11 cellular contexts compared by ENCODE assay signal in the genomic region with DNA sequence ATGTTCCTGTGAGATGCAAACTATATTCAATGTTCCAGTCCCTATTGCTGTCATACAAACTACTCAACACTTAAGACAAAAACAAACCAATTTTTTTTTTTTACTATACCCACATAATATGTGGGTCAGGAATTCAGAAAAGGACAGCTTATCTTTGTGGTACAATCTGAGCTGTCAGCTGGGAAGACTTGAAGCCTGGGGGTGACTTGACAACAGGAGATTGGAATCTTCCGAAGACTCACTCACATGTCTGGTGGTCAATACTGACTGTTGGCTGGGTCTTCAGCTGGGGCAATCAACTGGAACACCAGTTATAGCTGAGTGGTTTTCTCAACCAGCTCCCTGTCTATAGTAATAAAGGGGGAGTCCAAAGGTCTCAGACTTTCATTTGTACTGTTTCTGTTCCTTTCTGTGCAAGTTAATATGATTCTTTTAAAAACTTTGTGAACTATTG.
DNase-seq lines count a peak whose midpoint lies in the region; ATAC-seq and TF ChIP-seq lines count a peak whose summit lies in the region.
"Had no signal": no experiment of that assay in that cellular context is flagged by ENCODE, and none has a peak within 500 bp of the region (broad histone marks: within the 10 kb centered on the region; RNA-seq: fewer than 3 reads in every experiment).

No MANE protein-coding gene starts in this region.

- peaks cover 9% of the 10 kb centered on the region for H3K9me3 Mint-ChIP-seq in stimulated activated memory B cell treated with anti-CD40 and anti-IgM and Interleukin-4, amounts not matched to agents 10 μg/mL and 1 μg/mL and 100 μg/mL, for 72 hours

- peak overlapping the region; percentile 66 for H3K27ac Mint-ChIP-seq in stimulated activated memory B cell treated with anti-CD40 and anti-IgM and Interleukin-4, amounts not matched to agents 10 μg/mL and 1 μg/mL and 100 μg/mL, for 72 hours

- TF ChIP-seq CTCF in dorsolateral prefrontal cortex (IDR thresholded peaks at IDR 0.05 in 54 of 56, conservative IDR thresholded peaks at IDR 0.05 in 2 of 56; ENCODE audit: low read depth in 1 of 56, partially characterized antibody in 56 of 56) = no peak

- DNase-seq in GM19238 (ENCODE audit: insufficient read length, low spot score) = peak; percentile 41
- DNase-seq in dorsolateral prefrontal cortex = no peak
- no peak for DNase-seq in HCEC 1CT
- no peak for DNase-seq in DMS53 treated with DMSO at 0.1 percent for 48 hours (lab: John Stamatoyannopoulos, UW; ENCODE audit: unreplicated experiment)
- DNase-seq in SHP77 treated with DMSO at 0.1 percent for 48 hours (lab: John Stamatoyannopoulos, UW) = no peak
- DNase-seq: activated CD8-positive, alpha-beta memory T cell treated with anti-CD3 and anti-CD28 coated beads for 24 hours; aorta had no signal

- H3K4me3 ChIP-seq in dorsolateral prefrontal cortex = no peak overlapping the region
- H3K4me3 ChIP-seq: SJSA1 had no signal

- H3K4me3 Mint-ChIP-seq in stimulated activated memory B cell treated with anti-CD40 and anti-IgM and Interleukin-4, amounts not matched to agents 10 μg/mL and 1 μg/mL and 100 μg/mL, for 72 hours = no peak overlapping the region

- intact Hi-C loops in dorsolateral prefrontal cortex (cut with DNase I) = no loop called here

- H3K27me3 ChIP-seq in dorsolateral prefrontal cortex = no peaks in the 10 kb centered on the region
- H3K27me3 ChIP-seq: SJSA1 had no signal

- no peak overlapping the region for H3K27ac ChIP-seq in dorsolateral prefrontal cortex
- H3K27ac ChIP-seq: SJSA1 had no signal

- H3K36me3 Mint-ChIP-seq in stimulated activated memory B cell treated with anti-CD40 and anti-IgM and Interleukin-4, amounts not matched to agents 10 μg/mL and 1 μg/mL and 100 μg/mL, for 72 hours = no peaks in the 10 kb centered on the region

- peaks cover 8% of the 10 kb centered on the region for H3K4me1 Mint-ChIP-seq in stimulated activated memory B cell treated with anti-CD40 and anti-IgM and Interleukin-4, amounts not matched to agents 10 μg/mL and 1 μg/mL and 100 μg/mL, for 72 hours

- H3K27me3 Mint-ChIP-seq in stimulated activated memory B cell treated with anti-CD40 and anti-IgM and Interleukin-4, amounts not matched to agents 10 μg/mL and 1 μg/mL and 100 μg/mL, for 72 hours = peaks cover 12% of the 10 kb centered on the region

- ATAC-seq in HG02678 (IDR thresholded peaks at IDR 0.05; ENCODE audit: unreplicated experiment) (peak; percentile 89), HG03469 (IDR thresholded peaks at IDR 0.05; ENCODE audit: unreplicated experiment) (peak; percentile 81)
- peak; percentile 94 for ATAC-seq in stimulated activated memory B cell treated with anti-CD40 and anti-IgM and Interleukin-4, amounts not matched to agents 10 μg/mL and 1 μg/mL and 100 μg/mL, for 72 hours
